ENCODE assay signal across 1 cellular context in genomic region chr20:25178563-25179438, GRCh38.
TF ChIP-seq lines count a peak whose summit lies in the region.

No MANE protein-coding gene starts in this region.

TF ChIP-seq in HEK293, 187 proteins besides CTCF, POLR2A, EP300 and RAD21 (continued from another document and continues in another):
- TF ChIP-seq ZBTB10 (tag by site-specific recombination; IDR thresholded peaks at IDR 0.05): no peak
- no peak for TF ChIP-seq ZNF843 (tag by site-specific recombination; IDR thresholded peaks at IDR 0.05)
- TF ChIP-seq ZNF311 (tag by site-specific recombination; IDR thresholded peaks at IDR 0.05; ENCODE audit: borderline replicate concordance): no peak
- TF ChIP-seq TCF7L2 (IDR thresholded peaks at IDR 0.05; ENCODE audit: borderline replicate concordance, low read depth, low read length): no peak
- no peak for TF ChIP-seq TRIM28 (IDR thresholded peaks at IDR 0.05; ENCODE audit: borderline replicate concordance, low read length)
- TF ChIP-seq ZNF645 (tag by site-specific recombination; IDR thresholded peaks at IDR 0.05): no peak
- peak; percentile 80 for TF ChIP-seq ZNF335 (tag by site-specific recombination; conservative IDR thresholded peaks at IDR 0.05)
- no peak; the same call in 1 of the 2 replicates for TF ChIP-seq YY1 (tag by site-specific recombination; IDR thresholded peaks at IDR 0.05)
- no peak for TF ChIP-seq ZNF501 (tag by site-specific recombination; IDR thresholded peaks at IDR 0.05)
- TF ChIP-seq ZSCAN23 (tag by site-specific recombination; IDR thresholded peaks at IDR 0.05): no peak
- TF ChIP-seq ZNF202 (tag by site-specific recombination; IDR thresholded peaks at IDR 0.05; ENCODE audit: borderline replicate concordance): no peak
- TF ChIP-seq ZNF776 (tag by site-specific recombination; IDR thresholded peaks at IDR 0.05; ENCODE audit: borderline replicate concordance): no peak
- TF ChIP-seq ZNF585B (tag by site-specific recombination; IDR thresholded peaks at IDR 0.05): no peak
- no peak for TF ChIP-seq ZBTB7A (tag by site-specific recombination; IDR thresholded peaks at IDR 0.05; ENCODE audit: low read depth)
- peak; percentile 46; the same call in 1 of the 2 replicates for TF ChIP-seq ZNF366 (tag by site-specific recombination; conservative IDR thresholded peaks at IDR 0.05)
- 0 out of 2 replicates have a peak, but pooled peaks have one; percentile 10 for TF ChIP-seq TSHZ1 (tag by site-specific recombination; IDR thresholded peaks at IDR 0.05; ENCODE audit: borderline replicate concordance)
- TF ChIP-seq FEZF1 (tag by site-specific recombination; IDR thresholded peaks at IDR 0.05): no peak
- no peak for TF ChIP-seq BCL11B (tag by site-specific recombination; IDR thresholded peaks at IDR 0.05; ENCODE audit: low read depth)
- TF ChIP-seq ZNF362 (tag by site-specific recombination; IDR thresholded peaks at IDR 0.05): peak; percentile 97
- TF ChIP-seq ZNF623 (tag by site-specific recombination; IDR thresholded peaks at IDR 0.05): no peak
- TF ChIP-seq KLF8 (tag by site-specific recombination; IDR thresholded peaks at IDR 0.05): no peak
- 0 out of 2 replicates have a peak, but pooled peaks have one; percentile 35 for TF ChIP-seq ZNF639 (tag by site-specific recombination; IDR thresholded peaks at IDR 0.05)
- peak; percentile 99 for TF ChIP-seq ZNF654 (tag by site-specific recombination; IDR thresholded peaks at IDR 0.05; ENCODE audit: low read depth)
- no peak for TF ChIP-seq ZNF704 (tag by site-specific recombination; IDR thresholded peaks at IDR 0.05)
- no peak for TF ChIP-seq PRDM10 (tag by site-specific recombination; IDR thresholded peaks at IDR 0.05)
- TF ChIP-seq ZNF621 (tag by site-specific recombination; IDR thresholded peaks at IDR 0.05): no peak
- no peak for TF ChIP-seq ZNF473 (tag by site-specific recombination; IDR thresholded peaks at IDR 0.05)
- no peak for TF ChIP-seq ZNF274 (IDR thresholded peaks at IDR 0.05; ENCODE audit: low read length)
- TF ChIP-seq ZNF274 (tag by site-specific recombination; IDR thresholded peaks at IDR 0.05; ENCODE audit: borderline replicate concordance): no peak
- TF ChIP-seq ZNF2 (tag by site-specific recombination; IDR thresholded peaks at IDR 0.05): no peak
- no peak for TF ChIP-seq ZNF560 (tag by site-specific recombination; IDR thresholded peaks at IDR 0.05; ENCODE audit: borderline replicate concordance)
- TF ChIP-seq ZEB2 (tag by site-specific recombination; IDR thresholded peaks at IDR 0.05): peak; percentile 28; the same call in 1 of the 2 replicates
- TF ChIP-seq ZNF324 (tag by site-specific recombination; IDR thresholded peaks at IDR 0.05): no peak
- TF ChIP-seq MZF1 (tag by site-specific recombination; IDR thresholded peaks at IDR 0.05; ENCODE audit: borderline replicate concordance): no peak
- no peak for TF ChIP-seq ZNF114 (tag by site-specific recombination; IDR thresholded peaks at IDR 0.05)
- TF ChIP-seq SP7 (tag by site-specific recombination; IDR thresholded peaks at IDR 0.05): 0 out of 2 replicates have a peak, but pooled peaks have one; percentile 46
- no peak for TF ChIP-seq ZNF138 (tag by site-specific recombination; IDR thresholded peaks at IDR 0.05; ENCODE audit: borderline replicate concordance)
- TF ChIP-seq REPIN1 (tag by site-specific recombination; IDR thresholded peaks at IDR 0.05; ENCODE audit: low read depth): no peak
- peak; percentile 71; the same call in 1 of the 2 replicates for TF ChIP-seq ZNF394 (tag by site-specific recombination; IDR thresholded peaks at IDR 0.05; ENCODE audit: borderline replicate concordance)
- no peak for TF ChIP-seq YY2 (tag by site-specific recombination; IDR thresholded peaks at IDR 0.05)
- no peak; the same call in 1 of the 2 replicates for TF ChIP-seq PRDM6 (tag by site-specific recombination; IDR thresholded peaks at IDR 0.05)
- TF ChIP-seq ZNF416 (tag by site-specific recombination; IDR thresholded peaks at IDR 0.05): no peak
- TF ChIP-seq ZNF610 (tag by site-specific recombination; IDR thresholded peaks at IDR 0.05; ENCODE audit: borderline replicate concordance): no peak
- 0 out of 2 replicates have a peak, but pooled peaks have one; percentile 41 for TF ChIP-seq ZNF184 (tag by site-specific recombination; IDR thresholded peaks at IDR 0.05)
- TF ChIP-seq AEBP2 (tag by site-specific recombination; IDR thresholded peaks at IDR 0.05; ENCODE audit: borderline replicate concordance): no peak
- TF ChIP-seq ZNF785 (tag by site-specific recombination; IDR thresholded peaks at IDR 0.05): no peak
